ENCODE assay signal across 11 cellular contexts in the genomic region with DNA sequence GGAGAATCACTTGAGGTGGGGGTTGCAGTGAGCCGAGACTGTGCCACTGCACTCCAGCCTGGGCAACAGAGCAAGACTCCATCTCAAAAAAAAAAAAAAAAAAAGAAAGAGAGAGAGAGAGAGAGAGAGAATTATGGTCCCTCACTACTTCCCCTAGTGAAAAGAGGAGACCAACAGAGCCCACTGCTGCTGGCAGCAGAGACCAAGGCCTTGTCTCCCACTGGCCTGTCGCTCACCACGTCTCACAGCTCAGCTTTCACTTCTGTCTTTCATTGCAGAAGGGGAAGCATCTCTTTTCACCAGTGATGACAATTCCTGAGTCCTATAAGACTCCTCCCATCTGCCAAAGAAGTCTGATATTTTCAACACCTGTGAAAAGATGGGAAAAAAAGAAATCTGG.
DNase-seq lines count a peak whose midpoint lies in the region; ATAC-seq, FAIRE-seq and TF ChIP-seq lines count a peak whose summit lies in the region.
"Had no signal": no experiment of that assay in that cellular context is flagged by ENCODE, and none has a peak within 500 bp of the region (broad histone marks: within the 10 kb centered on the region; RNA-seq: fewer than 3 reads in every experiment).

No MANE protein-coding gene starts in this region.

- no peak overlapping the region for H3K4me2 ChIP-seq in mammary epithelial cell (ENCODE audit: insufficient read depth, low read depth, low read length)

- H3K36me3 ChIP-seq in heart left ventricle (no peaks in the 10 kb centered on the region), right atrium auricular region (no peaks in the 10 kb centered on the region), upper lobe of right lung (no peaks in the 10 kb centered on the region), mammary epithelial cell (ENCODE audit: insufficient read depth, low read length) (no peaks in the 10 kb centered on the region)

- no TSS peak for BruUV-seq in mammary epithelial cell (replicated peaks; lab: Mats Ljungman, UMichigan)

- TF ChIP-seq CTCF in heart left ventricle (IDR thresholded peaks at IDR 0.05), result no peak
- TF ChIP-seq CTCF in right atrium auricular region (IDR thresholded peaks at IDR 0.05), result no peak
- TF ChIP-seq CTCF in upper lobe of right lung (IDR thresholded peaks at IDR 0.05), result no peak
- TF ChIP-seq CTCF in mammary epithelial cell (conservative IDR thresholded peaks at IDR 0.05 in 1 of 2, IDR thresholded peaks at IDR 0.05 in 1 of 2; ENCODE audit: extremely low read depth in 1 of 2, insufficient read depth in 1 of 2, low read depth in 1 of 2, low read length in 2 of 2), result no peak

- no peak overlapping the region for H2AFZ ChIP-seq in mammary epithelial cell (ENCODE audit: low read depth, low read length)

- dilution Hi-C loops in mammary epithelial cell (cut with HindIII; ENCODE audit: low sequenced_read_pairs), result loop anchor here (25.0 kb wide), 1 partner anchor 439 kb away; a partner anchor contains a TSS

- peak in 3 of 4 donors; percentile 42 to 62 (median 52) for ATAC-seq in heart left ventricle
- ATAC-seq in HG02938 (IDR thresholded peaks at IDR 0.05; ENCODE audit: unreplicated experiment), result peak; percentile 66
- ATAC-seq in upper lobe of right lung, result peak; percentile 81

- H3K4me3 ChIP-seq in heart left ventricle (no peak overlapping the region), right atrium auricular region (no peak overlapping the region), upper lobe of right lung (no peak overlapping the region), mammary epithelial cell (replicated peaks in 1 of 3; ENCODE audit: insufficient read depth in 1 of 3, low read depth in 2 of 3, low read length in 3 of 3) (no peak overlapping the region)
- H3K4me3 ChIP-seq: skin epidermis had no signal

- CTCF ChIA-PET in mammary epithelial cell (lab: Charles Lee; ENCODE audit: low non-redundant PET), result no interaction called here

- H3K9me3 ChIP-seq in heart left ventricle, result no peaks in the 10 kb centered on the region
- H3K9me3 ChIP-seq in right atrium auricular region, result no peaks in the 10 kb centered on the region
- no peaks in the 10 kb centered on the region for H3K9me3 ChIP-seq in upper lobe of right lung
- no peaks in the 10 kb centered on the region for H3K9me3 ChIP-seq in mammary epithelial cell (replicated peaks; ENCODE audit: insufficient read depth, low read length)

- H3K27ac ChIP-seq in heart left ventricle (peak overlapping the region in 1 of 12 donors; percentile 49), right atrium auricular region (no peak overlapping the region), upper lobe of right lung (no peak overlapping the region), mammary epithelial cell (ENCODE audit: insufficient read depth, low read depth, low read length) (no peak overlapping the region)

- H3K4me1 ChIP-seq in heart left ventricle (peaks cover 0 to 47% (median 2%) of the 10 kb centered on the region in 12 donors), right atrium auricular region (peaks cover 0 to 11% of the 10 kb centered on the region in 2 donors), upper lobe of right lung (peaks cover 42% of the 10 kb centered on the region), mammary epithelial cell (ENCODE audit: insufficient read depth, low read length) (peaks cover 17% of the 10 kb centered on the region)

- in situ Hi-C loops in mammary epithelial cell (cut with MboI; ENCODE audit: low sequenced_read_pairs in 2 of 2), result loop anchor here in 1 of 2 donors (10.0 kb wide), 1 partner anchor 106 kb away; no protein-coding TSS in a partner anchor

- peak in 1 of 5 donors; percentile 24 for DNase-seq in heart left ventricle
- DNase-seq in right atrium auricular region (ENCODE audit: low spot score), result no peak
- DNase-seq in NOMO-1 treated with DMSO at 0.1 percent for 48 hours (lab: John Stamatoyannopoulos, UW; ENCODE audit: unreplicated experiment), result peak; percentile 92
- DNase-seq in upper lobe of right lung, result no peak
- DNase-seq in activated CD4-positive, alpha-beta T cell treated with anti-CD3 and anti-CD28 coated beads for 48 hours, result no peak
- DNase-seq in mammary epithelial cell, result no peak
- no peak for DNase-seq in RCC 7860 (ENCODE audit: low spot score)
- DNase-seq: activated CD4-positive, CD25-positive, alpha-beta regulatory T cell; NCI-H748 treated with DMSO at 0.1 percent for 48 hours had no signal

- 85 to 97% (median 94%) methylated on average over 3 of the region's 3 CpGs for WGBS in heart left ventricle, 4 donors
- WGBS in mammary epithelial cell (ENCODE audit: low coverage, missing lambda C conversion rate), result 92% methylated on average over 2 of the region's 3 CpGs

- no peak for TF ChIP-seq POLR2A in heart left ventricle (IDR thresholded peaks at IDR 0.05)

- H4K20me1 ChIP-seq in mammary epithelial cell (ENCODE audit: insufficient read depth, low read length), result no peaks in the 10 kb centered on the region

- FAIRE-seq in RCC 7860 (lab: Jason Lieb, UNC), result no peak

- H3K9ac ChIP-seq in mammary epithelial cell (ENCODE audit: insufficient read depth, low read length), result no peak overlapping the region

- intact Hi-C loops in heart left ventricle (cut with DNase I) (loop anchor here in 1 of 10 donors (10.0 kb wide), 1 partner anchor 56 kb away; no protein-coding TSS in a partner anchor), upper lobe of right lung (cut with DNase I) (no loop called here), mammary epithelial cell (cut with micrococcal nuclease) (no loop called here)

- H3K27me3 ChIP-seq in heart left ventricle, result no peaks in the 10 kb centered on the region
- H3K27me3 ChIP-seq in right atrium auricular region, result no peaks in the 10 kb centered on the region
- no peaks in the 10 kb centered on the region for H3K27me3 ChIP-seq in upper lobe of right lung
- H3K27me3 ChIP-seq in mammary epithelial cell (ENCODE audit: insufficient read depth, low read length), result no peaks in the 10 kb centered on the region

- no peaks in the 10 kb centered on the region for H3K79me2 ChIP-seq in mammary epithelial cell (ENCODE audit: insufficient read depth, low read length)
